ENCODE assay signal across 9 cellular contexts in the genomic region with DNA sequence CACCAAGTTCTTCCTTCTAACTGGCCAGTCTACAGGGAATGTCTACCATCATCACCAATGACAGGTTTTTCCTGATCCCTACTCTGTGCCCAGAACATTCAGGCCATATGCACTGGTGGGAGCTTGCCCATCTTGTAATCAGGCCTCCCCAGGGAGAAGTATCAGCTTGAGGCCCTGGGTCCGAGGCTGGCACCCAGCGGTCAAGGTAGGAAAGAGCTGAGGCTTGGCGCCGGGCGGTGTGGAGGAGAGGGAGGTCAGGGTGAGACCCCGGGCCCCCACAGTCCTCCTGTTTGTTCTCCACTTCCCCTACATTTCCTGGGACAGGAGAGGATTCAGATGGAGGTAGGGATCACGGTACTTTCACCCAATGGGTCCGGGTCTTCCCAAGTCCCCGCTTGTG. TPM values are rescaled to one million over a fixed set of nuclear protein-coding genes. Genes with fewer than 3 reads are reported as not detected.
A peak's percentile ranks its signal among the peaks of the same experiment; 100 is the strongest.
DNase-seq lines count a peak whose midpoint lies in the region; ATAC-seq and TF ChIP-seq lines count a peak whose summit lies in the region.
"Had no signal": no experiment of that assay in that cellular context is flagged by ENCODE, and none has a peak within 500 bp of the region (broad histone marks: within the 10 kb centered on the region; RNA-seq: fewer than 3 reads in every experiment).

No MANE protein-coding gene starts in this region.

- H3K27me3 ChIP-seq in hepatocyte, result no peaks in the 10 kb centered on the region
- no peaks in the 10 kb centered on the region for H3K27me3 ChIP-seq in gastrocnemius medialis

- in situ Hi-C loops in G401 (cut with HindIII; ENCODE audit: low sequenced_read_pairs), result no loop called here
- in situ Hi-C loops in gastrocnemius medialis (cut with MboI; ENCODE audit: low sequenced_read_pairs in 4 of 4), result loop anchor here in 3 of 4 donors (5.0 to 10.0 kb wide), 3 partner anchors 54 to 64 kb away; no protein-coding TSS in a partner anchor

- peak overlapping the region; percentile 62 for H3K4me2 ChIP-seq in hepatocyte

- no peaks in the 10 kb centered on the region for H3K36me3 ChIP-seq in hepatocyte (replicated peaks; ENCODE audit: insufficient read depth, low read depth)
- H3K36me3 ChIP-seq in gastrocnemius medialis, result no peaks in the 10 kb centered on the region

- intact Hi-C loops in gastrocnemius medialis (cut with DNase I; ENCODE audit: low total_unique reads), result loop anchor here (1.0 kb wide), 1 partner anchor 64 kb away; no protein-coding TSS in a partner anchor

- no peaks in the 10 kb centered on the region for H3K36me3 Mint-ChIP-seq in T-cell

- peaks cover 41% of the 10 kb centered on the region for H3K79me2 ChIP-seq in hepatocyte

- H4K20me1 ChIP-seq in hepatocyte (ENCODE audit: insufficient read depth, poor library complexity, severe bottlenecking), result peaks cover 38% of the 10 kb centered on the region

- DNase-seq in G401 (ENCODE audit: low spot score) (peak; percentile 22), T-cell (no peak), hepatocyte (ENCODE audit: low spot score) (no peak), gastrocnemius medialis (no peak), anterior cingulate cortex (lab: John Stamatoyannopoulos, UW) (no peak), NOMO-1 treated with dmso at 0.1 percent for 144 hours (lab: John Stamatoyannopoulos, UW; ENCODE audit: unreplicated experiment) (no peak), ecto neural progenitor cell (ENCODE audit: low spot score) (no peak), GDM1 (lab: John Stamatoyannopoulos, UW) (no peak)
- DNase-seq: SHP77 treated with DMSO at 0.1 percent for 48 hours had no signal

- no peak for TF ChIP-seq CTCF in hepatocyte (IDR thresholded peaks at IDR 0.05; ENCODE audit: poor library complexity)
- TF ChIP-seq CTCF in gastrocnemius medialis (IDR thresholded peaks at IDR 0.05 in 4 of 5, conservative IDR thresholded peaks at IDR 0.05 in 1 of 5), result no peak

- H2AFZ ChIP-seq in hepatocyte, result no peak overlapping the region

- H3K27ac ChIP-seq in hepatocyte, result peak overlapping the region; percentile 42
- peak overlapping the region in 1 of 4 donors; percentile 20 for H3K27ac ChIP-seq in gastrocnemius medialis

- POLR2A ChIA-PET in T-cell (lab: Charles Lee), result no interaction called here

- no peaks in the 10 kb centered on the region for H3K9me2 ChIP-seq in hepatocyte (replicated peaks; ENCODE audit: insufficient read depth)

- H3K27me3 Mint-ChIP-seq in T-cell, result peaks cover 2 to 4% of the 10 kb centered on the region in 2 donors

- peaks cover 12 to 15% (median 13%) of the 10 kb centered on the region in 3 donors for H3K4me1 Mint-ChIP-seq in T-cell

- WGBS in hepatocyte (ENCODE audit: low lambda C conversion rate, missing lambda C conversion rate), result 67% methylated on average over 9 of the region's 9 CpGs

- no peaks in the 10 kb centered on the region for H3K9me3 Mint-ChIP-seq in T-cell

- H3K9me3 ChIP-seq in hepatocyte (ENCODE audit: low read depth) (no peaks in the 10 kb centered on the region), gastrocnemius medialis (no peaks in the 10 kb centered on the region)

- peak overlapping the region in 1 of 2 donors; percentile 35 for H3K27ac Mint-ChIP-seq in T-cell

- ATAC-seq in T-cell (replicated peaks in 1 of 4) (peak in 1 of 4 experiments; percentile 1), gastrocnemius medialis (peak; percentile 4 to 17)

- CTCF ChIA-PET in T-cell (lab: Charles Lee), result interaction anchor here (0.7 to 1.2 kb wide), 5 partner anchors 9 to 77 kb away, joined by 3 to 4 read pairs (median 3); no protein-coding TSS in a partner anchor

- H3K4me3 Mint-ChIP-seq in T-cell, result peak overlapping the region; percentile 49 to 67 (median 49)

- H3K4me1 ChIP-seq in hepatocyte (ENCODE audit: insufficient read depth), result peaks cover 49% of the 10 kb centered on the region
- peaks cover 12% of the 10 kb centered on the region in 2 donors for H3K4me1 ChIP-seq in gastrocnemius medialis

- no peak overlapping the region for H3K4me3 ChIP-seq in hepatocyte
- peak overlapping the region; percentile 29 to 46 (median 38) for H3K4me3 ChIP-seq in gastrocnemius medialis

- TF ChIP-seq POLR2A in gastrocnemius medialis (IDR thresholded peaks at IDR 0.05), result no peak

RNA-seq across cellular contexts. Expression of gene TSKU, which starts 15.5 kb away (rescaled TPM):
- total RNA-seq in G401 (2014; rRNA removed; shearing (Covaris generic)), result 15.3 and 22.9 TPM in 2 replicates
- total RNA-seq in T-cell (under 1 TPM in 3 of 5 donors, not detected in 2; 0.23 to 0.47 (median 0.32) TPM), hepatocyte (61.9 and 62.9 TPM in 2 replicates), gastrocnemius medialis (10 to 100 TPM; 10.2 to 23.9 (median 15.8) TPM)
- polyA plus RNA-seq in hepatocyte, result 73.7 and 81.9 TPM in 2 replicates

Comparison
In these comparisons a context has a peak if more than half of its experiments do, and no peak if none do; other contexts are left out.
1. RNA of gene TSKU, which starts 15.5 kb away (total RNA-seq): 61.9 to 62.9 TPM in hepatocyte, 15.3 to 22.9 TPM in G401 and 10.2 to 23.9 TPM in gastrocnemius medialis; 0.23 to 0.47 TPM in T-cell; every median in the first group is over 4 times any median in the second.